20 cellular contexts compared by ENCODE assay signal in the genomic region with DNA sequence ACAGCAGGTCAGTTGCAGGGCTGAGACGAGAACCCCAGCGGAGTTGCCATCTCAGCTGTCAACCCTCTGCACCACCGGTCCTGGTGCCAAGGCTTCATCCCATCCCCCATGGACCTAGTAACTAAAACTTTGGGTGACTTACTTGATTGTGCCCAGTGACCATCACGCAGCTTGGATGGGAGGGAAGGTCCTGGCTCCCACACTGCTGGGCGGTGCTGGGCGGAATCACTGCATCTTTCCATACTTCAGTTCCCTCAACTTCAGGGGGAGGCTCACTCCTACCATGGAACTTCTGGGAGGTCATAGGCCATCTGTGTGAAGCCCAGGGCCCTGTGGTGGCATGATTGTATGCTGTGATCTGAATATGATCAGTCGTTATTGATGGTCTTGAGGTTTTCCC. TPM values are rescaled to one million over a fixed set of nuclear protein-coding genes. Genes with fewer than 3 reads are reported as not detected.
DNase-seq lines count a peak whose midpoint lies in the region; ATAC-seq and TF ChIP-seq lines count a peak whose summit lies in the region.
"Had no signal": no experiment of that assay in that cellular context is flagged by ENCODE, and none has a peak within 500 bp of the region (broad histone marks: within the 10 kb centered on the region; RNA-seq: fewer than 3 reads in every experiment).

No MANE protein-coding gene starts in this region.

- peaks cover 2% of the 10 kb centered on the region for H3K27me3 Mint-ChIP-seq in endodermal cell (ENCODE audit: insufficient read depth)

- H3K4me1 Mint-ChIP-seq in endodermal cell, result peaks cover 18% of the 10 kb centered on the region
- H3K4me1 Mint-ChIP-seq: B cell had no signal

- TF ChIP-seq CTCF in endodermal cell (conservative IDR thresholded peaks at IDR 0.05) (no peak), stomach (IDR thresholded peaks at IDR 0.05) (no peak)

- no peak for TF ChIP-seq EP300 in stomach (IDR thresholded peaks at IDR 0.05)

- H3K27ac ChIP-seq in right cardiac atrium (ENCODE audit: low read length) (no peak overlapping the region), endodermal cell (ENCODE audit: low read depth, low read length) (no peak overlapping the region), stomach (no peak overlapping the region)
- H3K27ac ChIP-seq: 22Rv1, A549, C4-2B, GM23248 had no signal

- no peaks in the 10 kb centered on the region for H3K4me1 ChIP-seq in right cardiac atrium (ENCODE audit: control insufficient read depth, insufficient read depth, low read length)
- peaks cover 11% of the 10 kb centered on the region for H3K4me1 ChIP-seq in endodermal cell (ENCODE audit: control insufficient read depth, insufficient read depth, low read length)
- H3K4me1 ChIP-seq in stomach, result peaks cover 0 to 8% (median 6%) of the 10 kb centered on the region in 4 donors
- H3K4me1 ChIP-seq: A549 had no signal

- H3K27me3 ChIP-seq in right cardiac atrium (ENCODE audit: control insufficient read depth, insufficient read depth) (no peaks in the 10 kb centered on the region), endodermal cell (ENCODE audit: control insufficient read depth, insufficient read depth, low read length, poor library complexity, severe bottlenecking) (no peaks in the 10 kb centered on the region), stomach (peaks cover 0 to 60% (median 20%) of the 10 kb centered on the region in 3 donors)

- peak; percentile 44 for DNase-seq in cardiac septum (ENCODE audit: low spot score)
- DNase-seq in right cardiac atrium, result no peak
- peak; percentile 20 for DNase-seq in endodermal cell
- peak; percentile 22 for DNase-seq in stomach
- no peak for DNase-seq in activated CD8-positive, alpha-beta memory T cell treated with anti-CD3 and anti-CD28 coated beads, Interleukin-2, amount 50 U/mL, for 48 hours
- DNase-seq in HEK293T (ENCODE audit: extremely low spot score), result no peak
- DNase-seq: CD4-positive, alpha-beta T cell; DMS153; DMS79 treated with DMSO at 0.1 percent for 48 hours; GF-D8; GM23248; HCEC 1CT; IMR-90 had no signal

- no peak for TF ChIP-seq POLR2A in stomach (IDR thresholded peaks at IDR 0.05)

- CTCF ChIA-PET in HEK293T (lab: Yijun Ruan, JAX), result no interaction called here

- H3K9me3 Mint-ChIP-seq in endodermal cell, result no peaks in the 10 kb centered on the region
- H3K9me3 Mint-ChIP-seq: CD4-positive, alpha-beta T cell had no signal

- peaks cover 3% of the 10 kb centered on the region for H3K9me3 ChIP-seq in right cardiac atrium (ENCODE audit: control insufficient read depth, low read length)
- H3K9me3 ChIP-seq in endodermal cell (ENCODE audit: control insufficient read depth, low read length), result no peaks in the 10 kb centered on the region
- H3K9me3 ChIP-seq in stomach, result peaks cover 0 to 14% (median 10%) of the 10 kb centered on the region in 4 donors
- H3K9me3 ChIP-seq: A549 had no signal

- no peaks in the 10 kb centered on the region for H3K36me3 Mint-ChIP-seq in endodermal cell (ENCODE audit: low read depth)

- POLR2A ChIA-PET in HEK293T (lab: Yijun Ruan, JAX), result no interaction called here

- H3K4me3 ChIP-seq in right cardiac atrium (ENCODE audit: low read length), result no peak overlapping the region
- H3K4me3 ChIP-seq in endodermal cell (ENCODE audit: low read length), result no peak overlapping the region
- no peak overlapping the region for H3K4me3 ChIP-seq in stomach
- H3K4me3 ChIP-seq: A549, GM23248, K562 had no signal

- ATAC-seq in right cardiac atrium (no peak), GM19328 (IDR thresholded peaks at IDR 0.05; ENCODE audit: unreplicated experiment) (no peak)
- ATAC-seq: A549, K562 had no signal

- WGBS in right cardiac atrium, result 86% methylated on average over 7 of the region's 7 CpGs
- WGBS in endodermal cell (ENCODE audit: insufficient coverage in 1 of 2, insufficient read length in 1 of 2), 2 experiments, result 91 to 97% methylated on average over 2 to 7 of the region's 7 CpGs
- 71 to 92% (median 84%) methylated on average over 6 to 7 of the region's 7 CpGs for WGBS in stomach, 5 donors

- H3K9ac ChIP-seq in endodermal cell (ENCODE audit: extremely low read depth, low read length, poor library complexity, severe bottlenecking), result no peak overlapping the region
- H3K9ac ChIP-seq: GM23248 had no signal

- no peak overlapping the region for H3K27ac Mint-ChIP-seq in endodermal cell
- H3K27ac Mint-ChIP-seq: B cell; CD4-positive, alpha-beta T cell had no signal

- intact Hi-C loops in cardiac septum (cut with DNase I), result no loop called here
- intact Hi-C loops in right cardiac atrium (cut with DNase I), result no loop called here
- intact Hi-C loops in stomach (cut with DNase I; ENCODE audit: low total_unique reads), result no loop called here

- H3K36me3 ChIP-seq in endodermal cell (ENCODE audit: control insufficient read depth, insufficient read depth, low read length) (no peaks in the 10 kb centered on the region), stomach (no peaks in the 10 kb centered on the region)

- no peak overlapping the region for H3K4me3 Mint-ChIP-seq in endodermal cell
- H3K4me3 Mint-ChIP-seq: B cell; CD4-positive, alpha-beta T cell had no signal

TF ChIP-seq in HEK293T, 16 proteins besides CTCF, POLR2A, EP300 and RAD21:
- TF ChIP-seq ELF4 (IDR thresholded peaks at IDR 0.05), result no peak
- TF ChIP-seq LEF1 (IDR thresholded peaks at IDR 0.05; ENCODE audit: borderline replicate concordance), result no peak
- TF ChIP-seq ARNT (IDR thresholded peaks at IDR 0.05), result no peak
- TF ChIP-seq L3MBTL2 (conservative IDR thresholded peaks at IDR 0.05), result no peak
- no peak for TF ChIP-seq FOXK2 (IDR thresholded peaks at IDR 0.05)
- TF ChIP-seq HDGF (IDR thresholded peaks at IDR 0.05; ENCODE audit: borderline replicate concordance), result no peak
- TF ChIP-seq BHLHE40 (IDR thresholded peaks at IDR 0.05; ENCODE audit: borderline replicate concordance), result no peak
- no peak for TF ChIP-seq NFRKB (IDR thresholded peaks at IDR 0.05)
- TF ChIP-seq FOXM1 (IDR thresholded peaks at IDR 0.05; ENCODE audit: borderline replicate concordance), result no peak
- TF ChIP-seq TARDBP (IDR thresholded peaks at IDR 0.05), result no peak
- TF ChIP-seq FOXA1 (IDR thresholded peaks at IDR 0.05), result no peak
- no peak for TF ChIP-seq SP1 (IDR thresholded peaks at IDR 0.05)
- TF ChIP-seq, protein P1, sequence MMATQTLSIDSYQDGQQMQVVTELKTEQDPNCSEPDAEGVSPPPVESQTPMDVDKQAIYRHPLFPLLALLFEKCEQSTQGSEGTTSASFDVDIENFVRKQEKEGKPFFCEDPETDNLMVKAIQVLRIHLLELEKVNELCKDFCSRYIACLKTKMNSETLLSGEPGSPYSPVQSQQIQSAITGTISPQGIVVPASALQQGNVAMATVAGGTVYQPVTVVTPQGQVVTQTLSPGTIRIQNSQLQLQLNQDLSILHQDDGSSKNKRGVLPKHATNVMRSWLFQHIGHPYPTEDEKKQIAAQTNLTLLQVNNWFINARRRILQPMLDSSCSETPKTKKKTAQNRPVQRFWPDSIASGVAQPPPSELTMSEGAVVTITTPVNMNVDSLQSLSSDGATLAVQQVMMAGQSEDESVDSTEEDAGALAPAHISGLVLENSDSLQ (IDR thresholded peaks at IDR 0.05), result no peak
- TF ChIP-seq ZNF384 (IDR thresholded peaks at IDR 0.05), result no peak

RNA-seq across cellular contexts. Expression of a gene that starts 26.2 kb away (rescaled TPM):
- total RNA-seq in cardiac septum (not detected), right cardiac atrium (under 1 TPM in 2 of 4 donors, not detected in 2; 0.20 to 0.28 TPM), endodermal cell (10 to 100 TPM; 10.4 to 11.2 TPM), stomach (10 to 100 TPM in 1 of 5 donors, under 1 TPM in 2, not detected in 2; 0.18 to 10.3 (median 0.87) TPM)
- polyA plus RNA-seq in right cardiac atrium (0.07 TPM), stomach (under 1 TPM; 0.40 to 0.62 (median 0.46) TPM)
- 2.0 TPM for polyA plus RNA-seq in endodermal cell (2013, experiment 1 of 2)
- polyA plus RNA-seq in endodermal cell (2013, experiment 2 of 2), result 3.6 TPM
- total RNA-seq: GM23248, IMR-90, K562 had no signal
- polyA plus RNA-seq: A549, AG04450, GM23248, IMR-90, K562 had no signal

RNA-seq across cellular contexts. Expression of a gene that starts 43.1 kb away (rescaled TPM):
- total RNA-seq in cardiac septum (48.4 TPM), right cardiac atrium (10 to 100 TPM; 47.9 to 76.6 (median 60.7) TPM), endodermal cell (10 to 100 TPM; 25.3 to 26.1 TPM), stomach (10 to 100 TPM; 13.8 to 60.7 (median 22.3) TPM)
- polyA plus RNA-seq in right cardiac atrium (53.3 TPM), stomach (10 to 100 TPM in 1 of 3 donors, 1 to 10 TPM in 2; 4.1 to 11.6 (median 6.2) TPM)
- 23.8 TPM for polyA plus RNA-seq in endodermal cell (2013, experiment 1 of 2)
- 24.1 TPM for polyA plus RNA-seq in endodermal cell (2013, experiment 2 of 2)

Comparison
In these comparisons a context has a peak if more than half of its experiments do, and no peak if none do; other contexts are left out.
1. DNase-seq: peak in cardiac septum (single experiment), endodermal cell (single experiment) and stomach (single experiment); none in right cardiac atrium (0 of 3), activated CD8-positive, alpha-beta memory T cell treated with anti-CD3 and anti-CD28 coated beads, Interleukin-2, amount 50 U/mL, for 48 hours (single experiment) and HEK293T (single experiment).